ENCODE assay signal across 15 cellular contexts in the genomic region with DNA sequence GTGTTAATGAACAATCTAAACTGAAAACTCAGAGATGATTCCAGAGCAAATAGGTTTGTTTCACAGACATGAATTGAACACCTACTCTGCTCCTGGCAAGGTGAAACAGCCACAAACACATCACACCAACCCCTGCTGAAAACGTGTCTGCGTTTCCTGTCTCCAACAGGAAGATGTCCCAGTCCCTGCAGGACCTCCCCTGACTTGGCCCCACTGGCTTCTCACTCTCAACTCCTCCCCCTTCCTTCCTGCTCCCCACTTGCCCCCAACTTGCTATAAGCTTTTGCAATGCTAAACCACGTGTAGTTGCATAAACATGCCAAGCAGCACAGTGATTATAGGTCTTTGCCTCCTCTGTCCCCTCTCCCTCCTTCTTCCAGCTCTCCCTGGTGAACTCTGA.
DNase-seq lines count a peak whose midpoint lies in the region; ATAC-seq, FAIRE-seq and TF ChIP-seq lines count a peak whose summit lies in the region.
"Had no signal": no experiment of that assay in that cellular context is flagged by ENCODE, and none has a peak within 500 bp of the region (broad histone marks: within the 10 kb centered on the region; RNA-seq: fewer than 3 reads in every experiment).

No MANE protein-coding gene starts in this region.

- ATAC-seq in naive thymus-derived CD4-positive, alpha-beta T cell = peak; percentile 79
- ATAC-seq in GM18498 (IDR thresholded peaks at IDR 0.05; ENCODE audit: unreplicated experiment) = no peak
- ATAC-seq: SK-N-SH treated with all-trans-retinoic acid at 6 μM for 48 hours had no signal

- no peaks in the 10 kb centered on the region for H3K36me3 ChIP-seq in naive thymus-derived CD4-positive, alpha-beta T cell (ENCODE audit: control insufficient read depth in 2 of 3, insufficient read depth in 3 of 3, low read length in 3 of 3)
- H3K36me3 ChIP-seq in H7 (replicated peaks; ENCODE audit: control insufficient read depth, insufficient read depth, low read length) = no peaks in the 10 kb centered on the region

- CTCF ChIA-PET in naive thymus-derived CD4-positive, alpha-beta T cell (lab: Charles Lee) = no interaction called here

- peaks cover 17 to 63% (median 35%) of the 10 kb centered on the region in 7 donors for H3K4me1 Mint-ChIP-seq in naive thymus-derived CD4-positive, alpha-beta T cell
- H3K4me1 Mint-ChIP-seq: naive B cell had no signal

- H3K27ac ChIP-seq in naive thymus-derived CD4-positive, alpha-beta T cell (ENCODE audit: low read depth, low read length) = no peak overlapping the region

- peak overlapping the region; percentile 7 to 75 (median 46) for H3K4me3 Mint-ChIP-seq in naive thymus-derived CD4-positive, alpha-beta T cell
- H3K4me3 Mint-ChIP-seq: naive B cell; stimulated activated naive CD8-positive, alpha-beta T cell treated with anti-CD3 and anti-CD28 coated beads, Interleukin-15, Interleukin-2, amounts not matched to agents 100 ng/mL and 50 ng/mL, for 24 hours had no signal

- H3K27ac Mint-ChIP-seq in naive thymus-derived CD4-positive, alpha-beta T cell = peak overlapping the region in 8 of 9 donors; percentile 1 to 78 (median 53)
- H3K27ac Mint-ChIP-seq: stimulated activated naive CD8-positive, alpha-beta T cell treated with anti-CD3 and anti-CD28 coated beads, Interleukin-15, Interleukin-2, amounts not matched to agents 100 ng/mL and 50 ng/mL, for 24 hours had no signal

- no peak overlapping the region for H3K4me3 ChIP-seq in naive thymus-derived CD4-positive, alpha-beta T cell (ENCODE audit: low read length)
- H3K4me3 ChIP-seq in H7 (ENCODE audit: insufficient read depth, low read depth, low read length) = no peak overlapping the region

- no peaks in the 10 kb centered on the region for H3K36me3 Mint-ChIP-seq in naive thymus-derived CD4-positive, alpha-beta T cell
- H3K36me3 Mint-ChIP-seq: naive B cell had no signal

- DNase-seq in stimulated activated naive CD4-positive, alpha-beta T cell (lab: John Stamatoyannopoulos, UW) = peak in 4 of 6 experiments; percentile 28 to 51 (median 36)
- no peak for DNase-seq in stimulated activated naive CD4-positive, alpha-beta T cell treated with Interleukin-2 at 50 U/mL for 16 hours (lab: John Stamatoyannopoulos, UW)
- DNase-seq in activated T-cell treated with anti-CD3 and anti-CD28 coated beads for 24 hours (ENCODE audit: low read depth) = peak; percentile 4
- DNase-seq in naive thymus-derived CD4-positive, alpha-beta T cell = peak in 7 of 9 donors; percentile 26 to 62 (median 53)
- no peak for DNase-seq in H7
- no peak for DNase-seq in islet precursor cell
- no peak for DNase-seq in D721Med (ENCODE audit: insufficient read length, low spot score)
- DNase-seq: AML-193, GDM1, KG1, naive B cell, NCI-H2081 had no signal

- peaks cover 0 to 5% (median 0%) of the 10 kb centered on the region in 11 donors for H3K9me3 Mint-ChIP-seq in naive thymus-derived CD4-positive, alpha-beta T cell

- H3K27me3 Mint-ChIP-seq in naive thymus-derived CD4-positive, alpha-beta T cell = peaks cover 0 to 2% (median 0%) of the 10 kb centered on the region in 5 donors
- H3K27me3 Mint-ChIP-seq: naive B cell; stimulated activated naive CD8-positive, alpha-beta T cell treated with anti-CD3 and anti-CD28 coated beads, Interleukin-15, Interleukin-2, amounts not matched to agents 100 ng/mL and 50 ng/mL, for 24 hours had no signal

- no peaks in the 10 kb centered on the region for H3K9me3 ChIP-seq in naive thymus-derived CD4-positive, alpha-beta T cell (ENCODE audit: control insufficient read depth in 2 of 3, low read length in 3 of 3)

- no peak for TF ChIP-seq CTCF in D721Med (IDR thresholded peaks at IDR 0.05; ENCODE audit: insufficient read depth, missing control alignments)

- H3K4me1 ChIP-seq in naive thymus-derived CD4-positive, alpha-beta T cell (ENCODE audit: control insufficient read depth in 2 of 2, insufficient read depth in 2 of 2, low read length in 2 of 2) = peaks cover 17 to 27% of the 10 kb centered on the region in 2 donors

- FAIRE-seq in D721Med (lab: Jason Lieb, UNC) = no peak

- H3K27me3 ChIP-seq in naive thymus-derived CD4-positive, alpha-beta T cell (ENCODE audit: control insufficient read depth in 2 of 2, insufficient read depth in 2 of 2, low read length in 2 of 2) = no peaks in the 10 kb centered on the region
- no peaks in the 10 kb centered on the region for H3K27me3 ChIP-seq in H7 (ENCODE audit: control insufficient read depth, insufficient read depth, low read length)

- POLR2A ChIA-PET in naive thymus-derived CD4-positive, alpha-beta T cell (lab: Charles Lee) = no interaction called here

- intact Hi-C loops in naive thymus-derived CD4-positive, alpha-beta T cell (cut with micrococcal nuclease) = loop anchor here (10.0 kb wide), 2 partner anchors 560 to 570 kb away; no protein-coding TSS in a partner anchor

Comparison
In these comparisons a context has a peak if more than half of its experiments do, and no peak if none do; other contexts are left out.
1. DNase-seq: peak in stimulated activated naive CD4-positive, alpha-beta T cell (4 of 6), activated T-cell treated with anti-CD3 and anti-CD28 coated beads for 24 hours (single experiment) and naive thymus-derived CD4-positive, alpha-beta T cell (7 of 9); none in stimulated activated naive CD4-positive, alpha-beta T cell treated with Interleukin-2 at 50 U/mL for 16 hours (single experiment), H7 (single experiment), islet precursor cell (single experiment) and D721Med (single experiment).